Comparison of ENCODE assay signal across 14 cellular contexts in the genomic region with DNA sequence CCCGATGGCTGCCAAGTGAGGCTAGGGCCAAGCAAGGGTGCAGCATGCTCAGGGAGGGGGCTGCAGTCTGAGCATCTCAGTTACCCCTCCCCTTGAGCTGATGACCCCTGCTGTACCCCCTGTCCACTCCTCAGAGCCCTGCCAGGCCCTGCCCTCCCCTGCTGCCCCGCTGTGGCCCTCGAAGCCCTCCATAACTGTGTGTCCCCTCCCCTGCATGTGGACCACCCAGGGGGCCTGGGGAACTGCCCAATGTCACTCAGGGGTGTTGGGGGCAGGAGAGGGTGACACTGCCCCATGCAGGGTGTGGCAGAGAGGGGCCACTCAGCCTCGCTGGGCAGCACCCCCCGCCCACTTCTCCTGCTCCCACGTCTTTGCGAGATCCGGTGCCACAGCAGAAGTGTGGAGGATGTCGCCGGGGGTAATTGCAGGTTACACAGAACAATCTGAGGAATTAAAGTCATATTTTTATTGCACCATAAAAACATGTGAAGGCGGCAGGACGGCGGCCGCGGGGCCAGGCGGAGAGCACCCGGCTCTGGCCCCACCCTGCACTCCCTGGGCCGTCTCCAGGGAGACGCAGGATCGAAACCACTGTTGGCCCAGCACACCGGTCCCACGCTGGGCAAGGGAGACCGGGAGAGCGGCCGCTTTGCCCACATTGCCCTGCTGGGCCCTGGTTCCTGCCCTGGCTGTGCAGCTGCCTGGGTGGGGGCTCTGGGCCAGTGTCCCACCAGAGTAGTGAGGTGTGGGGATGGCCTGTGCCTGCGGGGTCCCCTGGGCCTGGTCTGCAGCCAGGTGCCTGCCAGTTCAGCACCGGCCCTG. TPM values are rescaled to one million over a fixed set of nuclear protein-coding genes. Genes with fewer than 3 reads are reported as not detected.
DNase-seq lines count a peak whose midpoint lies in the region; ATAC-seq, FAIRE-seq and TF ChIP-seq lines count a peak whose summit lies in the region.
"Had no signal": no experiment of that assay in that cellular context is flagged by ENCODE, and none has a peak within 500 bp of the region (broad histone marks: within the 10 kb centered on the region; RNA-seq: fewer than 3 reads in every experiment).

No MANE protein-coding gene starts in this region.

- intact Hi-C loops in CD14-positive monocyte (cut with micrococcal nuclease): no loop called here
- intact Hi-C loops in body of pancreas (cut with DNase I): no loop called here
- intact Hi-C loops in esophagus muscularis mucosa (cut with DNase I): no loop called here

- no peak for FAIRE-seq in GM12891 (lab: Jason Lieb, UNC)
- FAIRE-seq: GM12878, islet of Langerhans had no signal

- no peaks in the 10 kb centered on the region for H3K9me3 ChIP-seq in body of pancreas
- H3K9me3 ChIP-seq in esophagus muscularis mucosa: no peaks in the 10 kb centered on the region

- no peaks in the 10 kb centered on the region for H3K36me3 ChIP-seq in body of pancreas (replicated peaks in 1 of 2; ENCODE audit: insufficient read depth in 1 of 2, low read depth in 2 of 2)
- peaks cover 0 to 35% (median 23%) of the 10 kb centered on the region in 4 donors for H3K36me3 ChIP-seq in esophagus muscularis mucosa
- H3K36me3 ChIP-seq: neural progenitor cell had no signal

- peak; percentile 37 for DNase-seq in CD14-positive monocyte (ENCODE audit: low spot score)
- DNase-seq in GM12891 (ENCODE audit: insufficient read length, low spot score): peak; percentile 13
- peak; percentile 1 to 37 (median 20) for DNase-seq in body of pancreas
- DNase-seq in omental fat pad (ENCODE audit: low spot score): peak; percentile 17
- DNase-seq in NAMALWA (ENCODE audit: low spot score): no peak
- DNase-seq in activated CD4-positive, CD25-positive, alpha-beta regulatory T cell (lab: John Stamatoyannopoulos, UW): no peak
- no peak for DNase-seq in esophagus muscularis mucosa (ENCODE audit: extremely low spot score)
- DNase-seq: HCEC 1CT; NCI-H2081 treated with DMSO at 0.1 percent for 48 hours; stimulated activated naive B cell treated with anti-CD40 and anti-IgM and Interleukin-4, amounts not matched to agents 10 μg/mL and 1 μg/mL and 100 μg/mL, for 72 hours had no signal

- no peaks in the 10 kb centered on the region for H3K4me1 Mint-ChIP-seq in CD14-positive monocyte
- H3K4me1 Mint-ChIP-seq: stimulated activated naive B cell treated with anti-CD40 and anti-IgM and Interleukin-4, amounts not matched to agents 10 μg/mL and 1 μg/mL and 100 μg/mL, for 72 hours had no signal

- no peak overlapping the region for H3K4me3 Mint-ChIP-seq in CD14-positive monocyte
- H3K4me3 Mint-ChIP-seq: neural progenitor cell; stimulated activated naive B cell treated with anti-CD40 and anti-IgM and Interleukin-4, amounts not matched to agents 10 μg/mL and 1 μg/mL and 100 μg/mL, for 72 hours had no signal

- ATAC-seq in body of pancreas (peak; percentile 16), omental fat pad (ENCODE audit: low FRiP score) (no peak)
- ATAC-seq: GM12878; stimulated activated naive B cell treated with anti-CD40 and anti-IgM and Interleukin-4, amounts not matched to agents 10 μg/mL and 1 μg/mL and 100 μg/mL, for 72 hours had no signal

- H3K9me3 Mint-ChIP-seq in CD14-positive monocyte: no peaks in the 10 kb centered on the region
- H3K9me3 Mint-ChIP-seq: activated T-helper 2 cell treated with anti-CD3 and anti-CD28 coated beads, Interferon-gamma antibody, Interleukin-2, Interleukin-4, amounts not matched to agents 10 μg/mL and 5 μg/mL and 100 μg/mL, durations not matched to agents 14 hours and 24 hours and 36 hours; neural progenitor cell; stimulated activated naive B cell treated with anti-CD40 and anti-IgM and Interleukin-4, amounts not matched to agents 10 μg/mL and 1 μg/mL and 100 μg/mL, for 72 hours had no signal

- no peak for TF ChIP-seq POLR2A in GM12891 (IDR thresholded peaks at IDR 0.05; ENCODE audit: low read depth, low read length)
- no peak for TF ChIP-seq POLR2A in body of pancreas (IDR thresholded peaks at IDR 0.05)
- no peak for TF ChIP-seq POLR2A in esophagus muscularis mucosa (IDR thresholded peaks at IDR 0.05; ENCODE audit: low read depth)

- H3K4me3 ChIP-seq in body of pancreas: no peak overlapping the region
- H3K4me3 ChIP-seq in esophagus muscularis mucosa: no peak overlapping the region
- H3K4me3 ChIP-seq: GM12878, neural progenitor cell had no signal

- 72 to 74% methylated on average over 24 to 27 of the region's 27 CpGs for WGBS in body of pancreas, 2 donors
- WGBS in esophagus muscularis mucosa: 91% methylated on average over 7 of the region's 27 CpGs

- H3K4me1 ChIP-seq in body of pancreas: peaks cover 36% of the 10 kb centered on the region
- H3K4me1 ChIP-seq in esophagus muscularis mucosa: peaks cover 0 to 4% (median 2%) of the 10 kb centered on the region in 4 donors

- no peaks in the 10 kb centered on the region for H3K27me3 Mint-ChIP-seq in CD14-positive monocyte (ENCODE audit: low read depth in 3 of 3)
- H3K27me3 Mint-ChIP-seq: stimulated activated naive B cell treated with anti-CD40 and anti-IgM and Interleukin-4, amounts not matched to agents 10 μg/mL and 1 μg/mL and 100 μg/mL, for 72 hours had no signal

- no peak overlapping the region for H3K27ac Mint-ChIP-seq in CD14-positive monocyte
- H3K27ac Mint-ChIP-seq: activated T-helper 2 cell treated with anti-CD3 and anti-CD28 coated beads, Interferon-gamma antibody, Interleukin-2, Interleukin-4, amounts not matched to agents 10 μg/mL and 5 μg/mL and 100 μg/mL, durations not matched to agents 14 hours and 24 hours and 36 hours; stimulated activated naive B cell treated with anti-CD40 and anti-IgM and Interleukin-4, amounts not matched to agents 10 μg/mL and 1 μg/mL and 100 μg/mL, for 72 hours had no signal

- TF ChIP-seq EP300 in esophagus muscularis mucosa (IDR thresholded peaks at IDR 0.05): no peak

- no peaks in the 10 kb centered on the region for H3K27me3 ChIP-seq in body of pancreas
- no peaks in the 10 kb centered on the region for H3K27me3 ChIP-seq in esophagus muscularis mucosa
- H3K27me3 ChIP-seq: neural progenitor cell had no signal

- H3K27ac ChIP-seq in body of pancreas: peak overlapping the region in 1 of 4 donors; percentile 46
- H3K27ac ChIP-seq in esophagus muscularis mucosa (replicated peaks in 1 of 4): no peak overlapping the region
- H3K27ac ChIP-seq: neural progenitor cell had no signal

- TF ChIP-seq CTCF in CD14-positive monocyte (IDR thresholded peaks at IDR 0.05) (no peak), body of pancreas (IDR thresholded peaks at IDR 0.05) (no peak), omental fat pad (IDR thresholded peaks at IDR 0.05) (no peak), esophagus muscularis mucosa (IDR thresholded peaks at IDR 0.05) (no peak)

- peaks cover 2 to 30% of the 10 kb centered on the region in 2 donors for H3K36me3 Mint-ChIP-seq in CD14-positive monocyte
- H3K36me3 Mint-ChIP-seq: neural progenitor cell had no signal

TF ChIP-seq in GM12891, 5 proteins besides CTCF, POLR2A, EP300 and RAD21:
- TF ChIP-seq SPI1 (IDR thresholded peaks at IDR 0.05; ENCODE audit: low read depth, low read length) (no peak), POU2F2 (IDR thresholded peaks at IDR 0.05; ENCODE audit: low read depth, low read length) (no peak), PAX5 (IDR thresholded peaks at IDR 0.05; ENCODE audit: insufficient read depth, low read length, severe bottlenecking) (no peak), POLR2AphosphoS5 (IDR thresholded peaks at IDR 0.05; ENCODE audit: low read depth, low read length) (no peak), TAF1 (IDR thresholded peaks at IDR 0.05; ENCODE audit: low read depth, low read length) (no peak)

RNA-seq across cellular contexts. Expression of a gene that starts 18.7 kb away (rescaled TPM):
- 1 to 10 TPM; 4.8 to 6.0 TPM for polyA plus RNA-seq in CD14-positive monocyte
- 3.5 TPM for polyA plus RNA-seq in GM12891 (2012; ENCODE audit: low read depth, missing spikeins)
- total RNA-seq in body of pancreas: 1 to 10 TPM; 1.3 to 3.3 TPM
- 1 to 10 TPM; 4.3 to 7.6 (median 6.1) TPM for total RNA-seq in omental fat pad
- 1 to 10 TPM; 4.6 to 8.7 (median 6.8) TPM for total RNA-seq in esophagus muscularis mucosa

RNA-seq across cellular contexts. Expression of a gene that starts 18.7 kb away (rescaled TPM):
- polyA plus RNA-seq in CD14-positive monocyte: 1 to 10 TPM; 1.4 to 1.5 TPM
- polyA plus RNA-seq in GM12891 (2012; ENCODE audit: low read depth, missing spikeins): 5.7 TPM
- 10 to 100 TPM; 10.2 to 14.8 TPM for total RNA-seq in body of pancreas
- total RNA-seq in omental fat pad: 10 to 100 TPM in 3 of 4 donors, 1 to 10 TPM in 1; 7.6 to 12.6 (median 10.4) TPM
- 10 to 100 TPM in 2 of 4 donors, 1 to 10 TPM in 2; 5.6 to 14.8 (median 11.1) TPM for total RNA-seq in esophagus muscularis mucosa

Comparison
In these comparisons a context has a peak if more than half of its experiments do, and no peak if none do; other contexts are left out.
1. DNase-seq: peak in CD14-positive monocyte (single experiment), GM12891 (single experiment), body of pancreas (4 of 4) and omental fat pad (single experiment); none in NAMALWA (single experiment), activated CD4-positive, CD25-positive, alpha-beta regulatory T cell (0 of 4) and esophagus muscularis mucosa (single experiment).